ENCODE assay signal across 8 cellular contexts in the genomic region with DNA sequence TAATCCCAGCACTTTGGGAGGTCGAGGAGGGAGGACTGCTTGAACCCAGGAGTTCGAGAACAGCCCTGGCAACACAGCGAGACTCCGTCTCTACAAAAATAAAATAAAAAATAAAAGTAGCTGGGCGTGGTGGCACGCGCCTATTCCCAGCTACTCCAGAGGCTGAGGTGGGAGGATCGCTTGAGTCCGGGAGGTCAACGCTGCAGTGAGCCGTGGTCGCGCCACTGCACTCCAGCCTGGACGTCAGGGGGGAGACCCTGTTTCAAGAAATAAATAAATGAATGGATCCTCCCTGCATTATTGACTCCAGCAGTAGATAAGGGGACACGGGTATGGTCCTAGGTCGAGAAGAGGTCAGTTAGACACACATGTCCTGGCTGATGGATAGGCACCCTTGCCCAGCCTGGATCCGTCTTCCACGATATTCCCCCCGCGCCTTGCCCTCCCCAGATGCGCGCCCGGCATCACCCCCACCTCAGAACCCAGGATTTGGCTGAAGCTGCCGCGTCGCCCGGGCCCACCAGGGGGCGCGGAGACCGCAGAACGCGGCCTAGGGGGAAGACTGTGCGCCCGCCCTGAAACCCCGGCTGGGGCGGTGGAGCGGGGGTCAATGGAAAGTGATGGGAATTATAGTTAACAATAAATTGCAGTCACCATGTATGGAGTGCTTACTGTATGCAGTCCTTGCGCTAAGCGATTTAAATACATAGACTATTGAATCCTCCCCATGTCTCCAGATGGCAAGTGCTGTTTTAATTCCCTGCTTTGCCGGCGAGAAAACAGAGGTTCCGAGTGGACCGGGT. TPM values are rescaled to one million over a fixed set of nuclear protein-coding genes. Genes with fewer than 3 reads are reported as not detected.
DNase-seq lines count a peak whose midpoint lies in the region; ATAC-seq and TF ChIP-seq lines count a peak whose summit lies in the region.

No MANE protein-coding gene starts in this region.

- ATAC-seq in DND-41 (ENCODE audit: insufficient read depth, low read depth) (peak; percentile 62), GM19463 (IDR thresholded peaks at IDR 0.05; ENCODE audit: unreplicated experiment) (no peak)

- no peaks in the 10 kb centered on the region for H4K20me1 ChIP-seq in DND-41 (ENCODE audit: insufficient read depth, low read length)

- H3K4me3 ChIP-seq in DND-41 (ENCODE audit: low read depth in 1 of 2, low read length in 2 of 2): peak overlapping the region; percentile 34 to 63; a peak in 3 of 4 replicates
- H3K4me3 ChIP-seq in NT2/D1 (ENCODE audit: insufficient read length, low read depth): peak overlapping the region; percentile 72
- peak overlapping the region; percentile 65 for H3K4me3 ChIP-seq in epithelial cell of proximal tubule (ENCODE audit: low read depth, low read length)
- peak overlapping the region; percentile 71 for H3K4me3 ChIP-seq in mononuclear cell (ENCODE audit: low read length)

- peak overlapping the region; percentile 78 for H2AFZ ChIP-seq in DND-41 (ENCODE audit: low read depth, low read length)

- H3K9ac ChIP-seq in DND-41 (ENCODE audit: low read depth, low read length) (peak overlapping the region; percentile 63), NT2/D1 (ENCODE audit: insufficient read length, low read depth) (peak overlapping the region; percentile 86)

- H3K36me3 ChIP-seq in DND-41 (ENCODE audit: insufficient read depth, low read length): no peaks in the 10 kb centered on the region
- peaks cover 4% of the 10 kb centered on the region for H3K36me3 ChIP-seq in NT2/D1 (ENCODE audit: insufficient read depth, insufficient read length, low read length)

- no peaks in the 10 kb centered on the region for H3K79me2 ChIP-seq in DND-41 (ENCODE audit: insufficient read depth, low read length)

- TF ChIP-seq CTCF in DND-41 (IDR thresholded peaks at IDR 0.05; ENCODE audit: borderline replicate concordance, extremely low read depth, low read length, poor library complexity, severe bottlenecking): peak; percentile 98
- TF ChIP-seq CTCF in epithelial cell of proximal tubule (conservative IDR thresholded peaks at IDR 0.05; ENCODE audit: low read depth, low read length): peak; percentile 80

- no peaks in the 10 kb centered on the region for H3K9me3 ChIP-seq in DND-41 (ENCODE audit: insufficient read depth, low read length, severe bottlenecking)
- no peaks in the 10 kb centered on the region for H3K9me3 ChIP-seq in NT2/D1 (ENCODE audit: insufficient read depth, low read length)
- H3K9me3 ChIP-seq in mononuclear cell (ENCODE audit: low read depth, low read length): no peaks in the 10 kb centered on the region

- DNase-seq in DND-41 (peak; percentile 87), HT-29 (ENCODE audit: low spot score) (peak; percentile 76), NT2/D1 (ENCODE audit: low read depth, low spot score) (no peak), activated T-cell treated with anti-CD3 and anti-CD28 coated beads for 48 hours (ENCODE audit: low read depth) (peak; percentile 83), epithelial cell of proximal tubule (ENCODE audit: low read depth) (no peak)
- DNase-seq in stimulated activated CD8-positive, alpha-beta memory T cell treated with anti-CD3 and anti-CD28 coated beads, Interleukin-4, amount 100 ng/mL, for 24 hours (ENCODE audit: low read depth): peak; percentile 76

- H3K27ac ChIP-seq in DND-41 (ENCODE audit: low read length): peak overlapping the region; percentile 80

- peaks cover 52% of the 10 kb centered on the region for H3K4me1 ChIP-seq in DND-41 (ENCODE audit: insufficient read depth, low read length)
- H3K4me1 ChIP-seq in NT2/D1 (ENCODE audit: insufficient read depth, insufficient read length): peaks cover 19% of the 10 kb centered on the region
- peaks cover 60% of the 10 kb centered on the region for H3K4me1 ChIP-seq in mononuclear cell (ENCODE audit: insufficient read depth, low read length)

- peak overlapping the region; percentile 90 for H3K4me2 ChIP-seq in DND-41 (ENCODE audit: insufficient read depth, low read length)

- H3K27me3 ChIP-seq in DND-41 (ENCODE audit: insufficient read depth, low read length, poor library complexity) (no peaks in the 10 kb centered on the region), NT2/D1 (ENCODE audit: insufficient read depth, insufficient read length) (peaks cover 3% of the 10 kb centered on the region), mononuclear cell (ENCODE audit: insufficient read depth, low read length) (no peaks in the 10 kb centered on the region)

RNA-seq across cellular contexts. Expression of gene HOOK2, which starts 2.1 kb away (rescaled TPM):
- 64.1 and 72.2 TPM in 2 replicates for total RNA-seq in HT-29 (2014; rRNA removed; shearing (Covaris generic))
- total RNA-seq in epithelial cell of proximal tubule (12.3 and 26.3 TPM in 2 replicates), mononuclear cell (8.3 TPM)

RNA-seq across cellular contexts. Expression of gene JUNB, which starts 13.9 kb away (rescaled TPM):
- 568 and 620 TPM in 2 replicates for total RNA-seq in HT-29 (2014; rRNA removed; shearing (Covaris generic))
- total RNA-seq in epithelial cell of proximal tubule (127 and 251 TPM in 2 replicates), mononuclear cell (5,180 TPM)

RNA-seq across cellular contexts. Expression of gene PRDX2, which starts 24.2 kb away (rescaled TPM):
- 378 and 396 TPM in 2 replicates for total RNA-seq in HT-29 (2014; rRNA removed; shearing (Covaris generic))
- total RNA-seq in epithelial cell of proximal tubule (463 and 571 TPM in 2 replicates), mononuclear cell (55.5 TPM)

RNA-seq across cellular contexts. Expression of gene THSD8, which starts 24.5 kb away (rescaled TPM):
- 0.10 TPM in 1 of 2 replicates, not detected in the other for total RNA-seq in HT-29 (2014; rRNA removed; shearing (Covaris generic))
- total RNA-seq in epithelial cell of proximal tubule: not detected in 2 replicates
- total RNA-seq in mononuclear cell: not detected

RNA-seq across cellular contexts. Expression of gene BEST2, which starts 25.8 kb away (rescaled TPM):
- 0.37 and 0.48 TPM in 2 replicates for total RNA-seq in HT-29 (2014; rRNA removed; shearing (Covaris generic))
- total RNA-seq in epithelial cell of proximal tubule (not detected in 2 replicates), mononuclear cell (not detected)

Comparison
In these comparisons a context has a peak if more than half of its experiments do, and no peak if none do; other contexts are left out.
1. DNase-seq: peak in DND-41 (single experiment), HT-29 (single experiment), activated T-cell treated with anti-CD3 and anti-CD28 coated beads for 48 hours (single experiment) and stimulated activated CD8-positive, alpha-beta memory T cell treated with anti-CD3 and anti-CD28 coated beads, Interleukin-4, amount 100 ng/mL, for 24 hours (single experiment); none in NT2/D1 (single experiment) and epithelial cell of proximal tubule (single experiment).
2. Peak in every context shown above with its lines, with median percentiles within 50 percentile points of each other: H3K4me3 ChIP-seq.